In the genomic region with DNA sequence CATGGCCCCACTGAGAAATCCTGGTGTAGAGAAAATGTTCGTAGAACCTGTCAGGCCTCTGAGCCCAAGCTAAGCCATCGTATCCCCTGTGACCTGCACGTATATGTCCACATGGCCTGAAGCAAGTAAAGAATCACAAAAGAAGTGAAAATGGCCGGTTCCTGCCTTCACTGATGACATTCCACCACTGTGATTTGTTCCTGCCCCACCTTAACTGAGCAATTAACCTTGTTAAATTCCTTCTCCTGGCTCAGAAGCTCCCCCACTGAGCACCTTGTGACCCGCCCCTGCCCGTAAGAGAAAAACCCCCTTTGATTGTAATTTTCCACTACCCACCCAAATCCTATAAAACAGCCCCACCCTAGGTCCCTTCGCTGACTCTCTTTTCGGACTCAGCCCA, we compare ENCODE assay signal across 8 cellular contexts. TPM values are rescaled to one million over a fixed set of nuclear protein-coding genes. Genes with fewer than 3 reads are reported as not detected.
DNase-seq lines count a peak whose midpoint lies in the region; FAIRE-seq and TF ChIP-seq lines count a peak whose summit lies in the region.
"Not testable (repeated sequence)": the region's sequence is repeated elsewhere in the genome, so short reads cannot be mapped to it uniquely, and the experiment has no call there.
"Had no signal": no experiment of that assay in that cellular context is flagged by ENCODE, and none has a peak within 500 bp of the region (broad histone marks: within the 10 kb centered on the region; RNA-seq: fewer than 3 reads in every experiment).

No MANE protein-coding gene starts in this region.

- peaks cover 78 to 85% of the 10 kb centered on the region in 2 experiments for H3K4me1 Mint-ChIP-seq in H9
- H3K4me1 Mint-ChIP-seq in astrocyte (ENCODE audit: low read depth, unreplicated experiment), result peaks cover 51% of the 10 kb centered on the region
- peaks cover 71% of the 10 kb centered on the region for H3K4me1 Mint-ChIP-seq in endodermal cell
- peaks cover 75% of the 10 kb centered on the region for H3K4me1 Mint-ChIP-seq in osteocyte (ENCODE audit: unreplicated experiment)

- H3K27ac Mint-ChIP-seq in H9 (peak overlapping the region; percentile 98 to 99 (median 99)), astrocyte (ENCODE audit: unreplicated experiment) (peak overlapping the region; percentile 70), endodermal cell (peak overlapping the region; percentile 98), osteocyte (ENCODE audit: unreplicated experiment) (peak overlapping the region; percentile 65)

- not testable (repeated sequence) for H3K9me3 ChIP-seq in H9 (ENCODE audit: control insufficient read depth, low read depth, low read length); HUES64 (ENCODE audit: insufficient read depth, low read depth, low read length); astrocyte (ENCODE audit: insufficient read depth, low read depth, low read length); endodermal cell (ENCODE audit: control insufficient read depth, low read length); iPS-15b (ENCODE audit: control insufficient read depth, insufficient read depth, low read length)

- H4K20me1 ChIP-seq in H9 (ENCODE audit: control insufficient read depth, insufficient read depth, insufficient read length), result not testable (repeated sequence)
- peaks cover 94% of the 10 kb centered on the region for H4K20me1 ChIP-seq in astrocyte (ENCODE audit: insufficient read depth, low read length)

- H4K8ac ChIP-seq in H9 (replicated peaks; ENCODE audit: insufficient read length, low read depth, low read length), result not testable (repeated sequence)

- not testable (repeated sequence) for H2BK120ac ChIP-seq in H9 (ENCODE audit: low read depth, low read length, poor library complexity, severe bottlenecking)

- not testable (repeated sequence) for FAIRE-seq in astrocyte (lab: Jason Lieb, UNC)

- peaks cover 19% of the 10 kb centered on the region for H3K4me1 ChIP-seq in H9 (ENCODE audit: insufficient read depth, low read length)
- peaks cover 87% of the 10 kb centered on the region for H3K4me1 ChIP-seq in HUES64 (ENCODE audit: insufficient read depth, low read length)
- H3K4me1 ChIP-seq in astrocyte (ENCODE audit: insufficient read depth, low read length), result peaks cover 17% of the 10 kb centered on the region
- H3K4me1 ChIP-seq in endodermal cell (ENCODE audit: control insufficient read depth, insufficient read depth, low read length), result not testable (repeated sequence)
- peaks cover 55% of the 10 kb centered on the region for H3K4me1 ChIP-seq in iPS-15b (ENCODE audit: control insufficient read depth, insufficient read depth, low read length)

- not testable (repeated sequence) for H3K56ac ChIP-seq in H9 (ENCODE audit: insufficient read length, low read depth, low read length)

- peak; percentile 83 for DNase-seq in H9
- not testable (repeated sequence) for DNase-seq in astrocyte (ENCODE audit: low read depth); osteocyte (ENCODE audit: extremely low spot score, unreplicated experiment)
- DNase-seq in endodermal cell, result peak; percentile 86
- DNase-seq in left kidney (ENCODE audit: low read depth, low spot score), result peak; percentile 24

- peak overlapping the region; percentile 93 for H3T11ph ChIP-seq in H9 (ENCODE audit: low read length)

- H4K5ac ChIP-seq in H9 (ENCODE audit: insufficient read length, low read depth, low read length), result not testable (repeated sequence)

- WGBS in H9 (ENCODE audit: extremely low coverage, insufficient read length, low lambda C conversion rate), result no CpG with 5 or more reads among the region's 8 CpGs
- 4% methylated on average over 8 of the region's 8 CpGs for WGBS in HUES64
- 9 to 16% methylated on average over 4 to 8 of the region's 8 CpGs for WGBS in endodermal cell (ENCODE audit: insufficient coverage in 1 of 2, insufficient read length in 1 of 2), 2 experiments

- H4K91ac ChIP-seq in H9 (ENCODE audit: insufficient read length, low read depth, low read length), result not testable (repeated sequence)

- not testable (repeated sequence) for TF ChIP-seq CTCF in H9 (conservative IDR thresholded peaks at IDR 0.05); astrocyte (IDR thresholded peaks at IDR 0.05; ENCODE audit: insufficient read depth, low read depth, low read length); endodermal cell (conservative IDR thresholded peaks at IDR 0.05); osteocyte (IDR thresholded peaks at IDR 0.05)

- H3K36me3 Mint-ChIP-seq in H9 (ENCODE audit: insufficient read depth in 1 of 3, low read depth in 3 of 3) (peaks cover 5 to 14% (median 7%) of the 10 kb centered on the region in 3 experiments; a peak in 6 of 7 replicates), endodermal cell (ENCODE audit: low read depth) (peaks cover 11% of the 10 kb centered on the region)
- not testable (repeated sequence) for H3K36me3 Mint-ChIP-seq in astrocyte (ENCODE audit: low read depth, unreplicated experiment); osteocyte (ENCODE audit: unreplicated experiment)

- H3K4me2 ChIP-seq in H9 (ENCODE audit: insufficient read depth, insufficient read length, low read length), result peak overlapping the region; percentile 52
- not testable (repeated sequence) for H3K4me2 ChIP-seq in astrocyte (ENCODE audit: low read length)

- not testable (repeated sequence) for H3K27me3 Mint-ChIP-seq in H9 (ENCODE audit: low read depth); astrocyte (ENCODE audit: low read depth, unreplicated experiment); endodermal cell (ENCODE audit: insufficient read depth); osteocyte (ENCODE audit: unreplicated experiment)

- not testable (repeated sequence) for H3K23ac ChIP-seq in H9 (ENCODE audit: insufficient read length, low read depth, low read length)

- not testable (repeated sequence) for H2BK15ac ChIP-seq in H9 (ENCODE audit: low read depth, low read length)

- not testable (repeated sequence) for H3K79me1 ChIP-seq in H9 (ENCODE audit: insufficient read depth, low read depth, low read length, poor library complexity, severe bottlenecking)

- H2BK12ac ChIP-seq in H9 (ENCODE audit: insufficient read length, low read depth, low read length), result not testable (repeated sequence)

- not testable (repeated sequence) for H3K23me2 ChIP-seq in H9 (ENCODE audit: insufficient read length, low read depth, low read length, poor library complexity, severe bottlenecking)

- peak overlapping the region; percentile 70; the same call in 1 of the 2 replicates for H3K14ac ChIP-seq in H9 (ENCODE audit: insufficient read depth, low read length)

- H2BK20ac ChIP-seq in H9 (ENCODE audit: low read depth, low read length, poor library complexity, severe bottlenecking), result not testable (repeated sequence)

- not testable (repeated sequence) for H3K9ac ChIP-seq in H9 (ENCODE audit: extremely low read depth, insufficient read length, low read length); astrocyte (ENCODE audit: low read length); iPS-15b (ENCODE audit: low read depth, low read length)
- H3K9ac ChIP-seq in HUES64 (ENCODE audit: low read depth, low read length) (peak overlapping the region; percentile 68), endodermal cell (ENCODE audit: extremely low read depth, low read length, poor library complexity, severe bottlenecking) (peak overlapping the region; percentile 81)

- H2BK5ac ChIP-seq in H9 (ENCODE audit: insufficient read length, low read length), result peak overlapping the region; percentile 50

- H3K4me3 ChIP-seq in HUES64 (ENCODE audit: low read length) (peak overlapping the region; percentile 12; the same call in 1 of the 2 replicates), endodermal cell (ENCODE audit: low read length) (peak overlapping the region; percentile 72), iPS-15b (ENCODE audit: low read depth, low read length) (peak overlapping the region; percentile 24)
- not testable (repeated sequence) for H3K4me3 ChIP-seq in astrocyte (ENCODE audit: insufficient read depth, low read depth, low read length)

- H3K4ac ChIP-seq in H9 (ENCODE audit: low read depth, low read length), result not testable (repeated sequence)

- H2AK5ac ChIP-seq in H9 (ENCODE audit: insufficient read length, low read length), result not testable (repeated sequence)

- peak overlapping the region; percentile 21 to 51 for H3K4me3 Mint-ChIP-seq in H9
- peak overlapping the region; percentile 64 for H3K4me3 Mint-ChIP-seq in astrocyte (ENCODE audit: unreplicated experiment)
- H3K4me3 Mint-ChIP-seq in endodermal cell, result peak overlapping the region; percentile 43
- not testable (repeated sequence) for H3K4me3 Mint-ChIP-seq in osteocyte (ENCODE audit: unreplicated experiment)

- H3K18ac ChIP-seq in H9 (ENCODE audit: insufficient read length, low read depth, low read length), result not testable (repeated sequence)

- H3K27me3 ChIP-seq in H9 (ENCODE audit: insufficient read depth, low read length); HUES64 (ENCODE audit: insufficient read depth, low read length); astrocyte (ENCODE audit: insufficient read depth, low read length); endodermal cell (ENCODE audit: control insufficient read depth, insufficient read depth, low read length, poor library complexity, severe bottlenecking); iPS-15b (ENCODE audit: control insufficient read depth, insufficient read depth, low read length): not testable (repeated sequence)

- H3K27ac ChIP-seq in H9 (ENCODE audit: insufficient read length, low read depth, low read length), result peak overlapping the region; percentile 91
- peak overlapping the region; percentile 95 for H3K27ac ChIP-seq in HUES64 (ENCODE audit: low read depth, low read length)
- H3K27ac ChIP-seq in astrocyte (ENCODE audit: low read depth, low read length), result not testable (repeated sequence)
- peak overlapping the region; percentile 27 for H3K27ac ChIP-seq in endodermal cell (ENCODE audit: low read depth, low read length)

- H2AFZ ChIP-seq in H9 (ENCODE audit: low read length); astrocyte (ENCODE audit: low read depth, low read length): not testable (repeated sequence)

- H3K36me3 ChIP-seq in HUES64 (ENCODE audit: insufficient read depth, low read length); astrocyte (ENCODE audit: insufficient read depth, low read length); endodermal cell (ENCODE audit: control insufficient read depth, insufficient read depth, low read length); iPS-15b (ENCODE audit: control insufficient read depth, insufficient read depth, low read length): not testable (repeated sequence)

- H3K9me3 Mint-ChIP-seq in H9; astrocyte (ENCODE audit: unreplicated experiment); endodermal cell; osteocyte (ENCODE audit: unreplicated experiment): not testable (repeated sequence)

- H3K79me2 ChIP-seq in H9 (ENCODE audit: insufficient read depth, low read length) (peaks cover 25% of the 10 kb centered on the region), astrocyte (ENCODE audit: insufficient read depth, low read length) (peaks cover 93% of the 10 kb centered on the region)

RNA-seq across cellular contexts. Expression of a gene that starts 38.6 kb away (rescaled TPM):
- 122 and 130 TPM in 2 replicates for total RNA-seq in H9 (2021)
- polyA plus RNA-seq in HUES64 (2013, experiment 1 of 2), result 87.0 TPM
- polyA plus RNA-seq in HUES64 (2013, experiment 2 of 2), result 107 TPM
- 128 and 162 TPM in 2 replicates for total RNA-seq in astrocyte
- total RNA-seq in endodermal cell, result 100 to 1,000 TPM; 143 to 162 TPM
- polyA plus RNA-seq in endodermal cell (2013, experiment 1 of 2), result 156 TPM
- 148 TPM for polyA plus RNA-seq in endodermal cell (2013, experiment 2 of 2)
- total RNA-seq in osteocyte, result 96.7 and 101 TPM in 2 replicates
- polyA plus RNA-seq: IgD-negative memory B cell had no signal
